1 cellular context compared by ENCODE assay signal in the genomic region with DNA sequence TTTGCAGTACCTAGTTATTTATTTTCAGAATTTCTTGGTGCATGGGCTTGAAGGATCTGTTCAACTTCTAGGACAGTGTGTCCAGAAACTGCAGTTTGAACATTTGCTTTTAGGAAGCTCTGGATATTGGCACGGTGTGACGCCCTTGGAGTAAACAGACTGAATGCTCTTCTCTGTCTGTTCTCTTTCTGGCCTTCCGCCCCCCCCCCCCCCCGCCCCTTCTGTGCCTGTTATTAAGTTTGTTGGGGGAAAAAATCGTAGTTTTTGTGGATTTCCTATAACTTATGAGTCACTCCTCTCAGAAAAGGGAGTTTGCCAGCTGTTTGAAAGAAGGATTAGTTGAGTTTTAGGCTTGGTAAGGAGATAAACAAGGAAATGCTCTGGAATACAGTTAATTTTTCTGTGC.
TF ChIP-seq lines count a peak whose summit lies in the region.

No MANE protein-coding gene starts in this region.

TF ChIP-seq in GM12878, 131 proteins besides CTCF, POLR2A, EP300 and RAD21 (continued from another document):
- TF ChIP-seq, protein P1, sequence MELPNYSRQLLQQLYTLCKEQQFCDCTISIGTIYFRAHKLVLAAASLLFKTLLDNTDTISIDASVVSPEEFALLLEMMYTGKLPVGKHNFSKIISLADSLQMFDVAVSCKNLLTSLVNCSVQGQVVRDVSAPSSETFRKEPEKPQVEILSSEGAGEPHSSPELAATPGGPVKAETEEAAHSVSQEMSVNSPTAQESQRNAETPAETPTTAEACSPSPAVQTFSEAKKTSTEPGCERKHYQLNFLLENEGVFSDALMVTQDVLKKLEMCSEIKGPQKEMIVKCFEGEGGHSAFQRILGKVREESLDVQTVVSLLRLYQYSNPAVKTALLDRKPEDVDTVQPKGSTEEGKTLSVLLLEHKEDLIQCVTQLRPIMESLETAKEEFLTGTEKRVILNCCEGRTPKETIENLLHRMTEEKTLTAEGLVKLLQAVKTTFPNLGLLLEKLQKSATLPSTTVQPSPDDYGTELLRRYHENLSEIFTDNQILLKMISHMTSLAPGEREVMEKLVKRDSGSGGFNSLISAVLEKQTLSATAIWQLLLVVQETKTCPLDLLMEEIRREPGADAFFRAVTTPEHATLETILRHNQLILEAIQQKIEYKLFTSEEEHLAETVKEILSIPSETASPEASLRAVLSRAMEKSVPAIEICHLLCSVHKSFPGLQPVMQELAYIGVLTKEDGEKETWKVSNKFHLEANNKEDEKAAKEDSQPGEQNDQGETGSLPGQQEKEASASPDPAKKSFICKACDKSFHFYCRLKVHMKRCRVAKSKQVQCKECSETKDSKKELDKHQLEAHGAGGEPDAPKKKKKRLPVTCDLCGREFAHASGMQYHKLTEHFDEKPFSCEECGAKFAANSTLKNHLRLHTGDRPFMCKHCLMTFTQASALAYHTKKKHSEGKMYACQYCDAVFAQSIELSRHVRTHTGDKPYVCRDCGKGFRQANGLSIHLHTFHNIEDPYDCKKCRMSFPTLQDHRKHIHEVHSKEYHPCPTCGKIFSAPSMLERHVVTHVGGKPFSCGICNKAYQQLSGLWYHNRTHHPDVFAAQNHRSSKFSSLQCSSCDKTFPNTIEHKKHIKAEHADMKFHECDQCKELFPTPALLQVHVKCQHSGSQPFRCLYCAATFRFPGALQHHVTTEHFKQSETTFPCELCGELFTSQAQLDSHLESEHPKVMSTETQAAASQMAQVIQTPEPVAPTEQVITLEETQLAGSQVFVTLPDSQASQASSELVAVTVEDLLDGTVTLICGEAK (IDR thresholded peaks at IDR 0.05; ENCODE audit: borderline replicate concordance): no peak
- no peak for TF ChIP-seq PML (IDR thresholded peaks at IDR 0.05; ENCODE audit: low read length)
- no peak for TF ChIP-seq EGR1 (IDR thresholded peaks at IDR 0.05; ENCODE audit: borderline replicate concordance in 1 of 2, low read depth in 2 of 2, low read length in 2 of 2)
